Comparison of ENCODE assay signal across 10 cellular contexts in genomic region chr10:88994034-88994433, GRCh38. TPM values are rescaled to one million over a fixed set of nuclear protein-coding genes. Genes with fewer than 3 reads are reported as not detected.
DNase-seq lines count a peak whose midpoint lies in the region; ATAC-seq, FAIRE-seq and TF ChIP-seq lines count a peak whose summit lies in the region.
"Had no signal": no experiment of that assay in that cellular context is flagged by ENCODE, and none has a peak within 500 bp of the region (broad histone marks: within the 10 kb centered on the region; RNA-seq: fewer than 3 reads in every experiment).

No MANE protein-coding gene starts in this region.

- TF ChIP-seq POLR2A in GM12878 (IDR thresholded peaks at IDR 0.05; ENCODE audit: low read depth, low read length), result no peak

- H3K27ac ChIP-seq in GM12878 (ENCODE audit: control insufficient read depth, insufficient read depth) (peak overlapping the region; percentile 98), osteoblast (ENCODE audit: low read depth, low read length) (peak overlapping the region; percentile 4)

- BruUV-seq in GM12878 (replicated peaks; lab: Mats Ljungman, UMichigan), result no TSS peak
- no TSS peak for BruUV-seq in Caco-2 (replicated peaks; lab: Mats Ljungman, UMichigan)

- ATAC-seq in GM12878 (peak; percentile 22), HG02678 (IDR thresholded peaks at IDR 0.05; ENCODE audit: unreplicated experiment) (no peak), HG03469 (IDR thresholded peaks at IDR 0.05; ENCODE audit: unreplicated experiment) (no peak)

- H3K36me3 Mint-ChIP-seq in Caco-2 (ENCODE audit: insufficient read depth, unreplicated experiment), result no peaks in the 10 kb centered on the region

- no peak overlapping the region for H3K4me3 Mint-ChIP-seq in Caco-2 (ENCODE audit: unreplicated experiment)

- H3K9me3 ChIP-seq in GM12878 (replicated peaks; ENCODE audit: control insufficient read depth, insufficient read depth, low read length) (no peaks in the 10 kb centered on the region), osteoblast (ENCODE audit: low read depth, low read length) (no peaks in the 10 kb centered on the region), Caco-2 (no peaks in the 10 kb centered on the region)

- POLR2A ChIA-PET in GM12878 (lab: Charles Lee) (interaction anchor here (0.6 to 4.7 kb wide), 10 partner anchors 10 to 112 kb away, joined by 3 to 27 read pairs (median 4); no protein-coding TSS in a partner anchor), Caco-2 (lab: Charles Lee) (no interaction called here)

- H3K36me3 ChIP-seq in GM12878 (ENCODE audit: control insufficient read depth in 2 of 2, insufficient read depth in 2 of 2, low read length in 1 of 2), result no peaks in the 10 kb centered on the region
- no peaks in the 10 kb centered on the region for H3K36me3 ChIP-seq in osteoblast (ENCODE audit: insufficient read depth, low read length)
- H3K36me3 ChIP-seq in Caco-2 (ENCODE audit: control insufficient read depth, insufficient read depth, low read length), result no peaks in the 10 kb centered on the region

- H3K4me1 Mint-ChIP-seq in Caco-2 (ENCODE audit: low read depth, unreplicated experiment), result no peaks in the 10 kb centered on the region

- peaks cover 94% of the 10 kb centered on the region for H3K79me2 ChIP-seq in GM12878 (ENCODE audit: control insufficient read depth, insufficient read depth, low read length)
- H3K79me2 ChIP-seq in osteoblast (ENCODE audit: insufficient read depth, low read length), result peaks cover 76% of the 10 kb centered on the region

- no peaks in the 10 kb centered on the region for H3K9me3 Mint-ChIP-seq in Caco-2 (ENCODE audit: unreplicated experiment)

- intact Hi-C loops in GM12878 (cut with micrococcal nuclease; ENCODE audit: unreplicated experiment), result loop anchor here (5.0 to 10.0 kb wide), 2 partner anchors 112 to 401 kb away; partner anchors contain the start of genes IFIT1 and STAMBPL1
- intact Hi-C loops in Caco-2 (cut with micrococcal nuclease; ENCODE audit: unreplicated experiment), result no loop called here

- H3K27me3 ChIP-seq in GM12878 (replicated peaks in 1 of 2; ENCODE audit: control insufficient read depth in 2 of 2, insufficient read depth in 2 of 2, low read length in 1 of 2) (no peaks in the 10 kb centered on the region), osteoblast (ENCODE audit: insufficient read depth, low read length) (no peaks in the 10 kb centered on the region), Caco-2 (replicated peaks; ENCODE audit: control insufficient read depth, insufficient read depth, low read length) (peaks cover 2% of the 10 kb centered on the region; the same call in 1 of the 2 replicates)

- no peak overlapping the region for H3K27ac Mint-ChIP-seq in Caco-2 (ENCODE audit: unreplicated experiment)

- WGBS in GM12878 (ENCODE audit: insufficient coverage, insufficient replicate concordance, low lambda C conversion rate, missing lambda C conversion rate), result 0% methylated on average over 1 of the region's 1 CpG

- TF ChIP-seq CTCF in HFF-Myc (IDR thresholded peaks at IDR 0.05; ENCODE audit: low read depth, low read length, missing control alignments), result no peak
- TF ChIP-seq CTCF in GM12878 (IDR thresholded peaks at IDR 0.05 in 2 of 3, conservative IDR thresholded peaks at IDR 0.05 in 1 of 3; ENCODE audit: control insufficient read depth in 2 of 3, extremely low read depth in 1 of 3, insufficient read depth in 1 of 3, low read depth in 3 of 3, low read length in 3 of 3), result no peak
- no peak for TF ChIP-seq CTCF in osteoblast (IDR thresholded peaks at IDR 0.05; ENCODE audit: extremely low read depth, low read depth, low read length)
- TF ChIP-seq CTCF in Caco-2 (IDR thresholded peaks at IDR 0.05; ENCODE audit: insufficient read depth in 1 of 2, low read depth in 1 of 2, low read length in 1 of 2, severe bottlenecking in 1 of 2, unreplicated experiment in 1 of 2), result no peak

- H3K4me3 ChIP-seq in HFF-Myc (replicated peaks; ENCODE audit: low read depth, low read length), result peak overlapping the region; percentile 98
- peak overlapping the region; percentile 81 for H3K4me3 ChIP-seq in GM12878
- peak overlapping the region; percentile 27 for H3K4me3 ChIP-seq in osteoblast (ENCODE audit: insufficient read depth, low read length)
- no peak overlapping the region for H3K4me3 ChIP-seq in Caco-2 (ENCODE audit: low read depth, low read length)

- SMC1A ChIA-PET in GM12878 (lab: Charles Lee; ENCODE audit: uncharacterized antibody, unreplicated experiment), result interaction anchor here (0.9 to 8.7 kb wide), 9 partner anchors 10 to 170 kb away, joined by 4 to 114 read pairs (median 6); no protein-coding TSS in a partner anchor

- no peak overlapping the region for H2AFZ ChIP-seq in GM12878 (ENCODE audit: control insufficient read depth, low read depth, low read length)
- no peak overlapping the region for H2AFZ ChIP-seq in osteoblast (ENCODE audit: low read length)

- CTCF ChIA-PET in GM12878 (lab: Yijun Ruan, JAX) (interaction anchor here (0.9 to 10.6 kb wide), 5 partner anchors 37 to 223 kb away, joined by 3 to 250 read pairs (median 8); no protein-coding TSS in a partner anchor), Caco-2 (lab: Charles Lee) (no interaction called here)

- no peak for FAIRE-seq in GM12878 (lab: Jason Lieb, UNC)

- H3K9ac ChIP-seq in GM12878 (ENCODE audit: control insufficient read depth, insufficient read depth, low read length), result peak overlapping the region; percentile 98

- 0 out of 4 replicates have a peak, but pooled peaks of 1 of the 2 experiments have one; percentile 9 for TF ChIP-seq EP300 in GM12878 (IDR thresholded peaks at IDR 0.05; ENCODE audit: borderline replicate concordance in 1 of 2, control insufficient read depth in 1 of 2, low read depth in 2 of 2, low read length in 2 of 2)

- DNase-seq in Daoy (ENCODE audit: low read depth) (peak; percentile 3), HFF-Myc (ENCODE audit: extremely low read depth, low read depth) (no peak), GM12878 (ENCODE audit: low read depth, low spot score) (peak; percentile 51), osteoblast (ENCODE audit: insufficient read length, low spot score, missing footprints) (no peak), Caco-2 (no peak), DMS53 (lab: John Stamatoyannopoulos, UW) (no peak)
- DNase-seq: central memory CD4-positive, alpha-beta T cell; NCI-H1048 had no signal

- H3K27me3 Mint-ChIP-seq in Caco-2 (ENCODE audit: insufficient read depth, unreplicated experiment), result peaks cover 25% of the 10 kb centered on the region

- H3K4me1 ChIP-seq in GM12878 (ENCODE audit: control insufficient read depth, insufficient read depth, low read length) (peaks cover 19% of the 10 kb centered on the region), osteoblast (ENCODE audit: insufficient read depth, low read length) (peaks cover 33% of the 10 kb centered on the region), Caco-2 (peaks cover 5% of the 10 kb centered on the region; the same call in 1 of the 2 replicates)

- RAD21 ChIA-PET in GM12878 (lab: Charles Lee; ENCODE audit: unreplicated experiment), result interaction anchor here (0.6 to 9.1 kb wide), 8 partner anchors 9 to 170 kb away, joined by 3 to 66 read pairs (median 6); no protein-coding TSS in a partner anchor

- H3K4me2 ChIP-seq in GM12878 (ENCODE audit: control insufficient read depth, insufficient read depth) (peak overlapping the region; percentile 92), osteoblast (ENCODE audit: insufficient read depth, low read length) (peak overlapping the region; percentile 81)

- in situ Hi-C loops in GM12878 (cut with MboI), result no loop called here

- no peak for TF ChIP-seq RAD21 in GM12878 (IDR thresholded peaks at IDR 0.05; ENCODE audit: insufficient read depth, low read depth, low read length)

- H4K20me1 ChIP-seq in GM12878 (ENCODE audit: control insufficient read depth, insufficient read depth) (no peaks in the 10 kb centered on the region), osteoblast (ENCODE audit: insufficient read depth, low read length) (no peaks in the 10 kb centered on the region)

RNA-seq across cellular contexts. Expression of gene FAS, which starts 3.4 kb away (rescaled TPM):
- total RNA-seq in Daoy (2014; rRNA removed; shearing (Covaris generic)), result 5.2 and 5.8 TPM in 2 replicates
- 387 and 393 TPM in 2 replicates for total RNA-seq in GM12878 (2013; cell fraction: nucleolus; rRNA removed)
- total RNA-seq in GM12878 (2014; rRNA removed), result 70.0 and 85.3 TPM in 2 replicates
- 78.2 and 82.0 TPM in 2 replicates for total RNA-seq in GM12878 (2014; rRNA removed; fragmentation: Illumina TruSeq; extraction: Trizol)
- 61.1 and 62.9 TPM in 2 replicates for total RNA-seq in GM12878 (2021)
- 25.2 TPM for polyA plus RNA-seq in GM12878 (2011; ENCODE audit: low read depth)
- 147 and 217 TPM in 2 replicates for polyA plus RNA-seq in GM12878 (2011; rRNA removed)
- polyA plus RNA-seq in GM12878 (2011; cell fraction: cytosol; rRNA removed), result 63.3 and 70.5 TPM in 2 replicates
- polyA plus RNA-seq in GM12878 (2011; cell fraction: nucleus; rRNA removed), result 80.6 and 126 TPM in 2 replicates
- 42.9 and 53.2 TPM in 2 replicates for polyA plus RNA-seq in GM12878 (2012)
- polyA plus RNA-seq in GM12878 (2014; fragmentation: Illumina TruSeq; extraction: Trizol), result 89.8 and 117 TPM in 2 replicates
- polyA plus RNA-seq in GM12878 (2014; fragmentation: Nextera tagmentation; extraction: Ambion mirVana), result 10 to 100 TPM; 50.1 to 54.9 TPM
- polyA plus RNA-seq in GM12878 (2014; rRNA removed), result 46.4 and 55.8 TPM in 2 replicates
- 10 to 100 TPM; 69.9 to 73.7 TPM for polyA plus RNA-seq in GM12878 (2016; fragmentation: Nextera tagmentation; extraction: Ambion mirVana)
- polyA minus RNA-seq in GM12878 (2011; rRNA and poly(A)+ RNA removed), result 125 and 188 TPM in 2 replicates
- polyA minus RNA-seq in GM12878 (2011; cell fraction: cytosol; rRNA and poly(A)+ RNA removed), result 40.6 and 46.1 TPM in 2 replicates
- polyA minus RNA-seq in GM12878 (2011; cell fraction: nucleus; rRNA and poly(A)+ RNA removed), result 104 and 109 TPM in 2 replicates
- total RNA-seq in osteoblast, result 49.6 and 62.5 TPM in 2 replicates
- not detected in 2 replicates for total RNA-seq in Caco-2 (2022)

RNA-seq across cellular contexts. Expression of gene ACTA2, which starts 41.5 kb away (rescaled TPM):
- total RNA-seq in Daoy (2014; rRNA removed; shearing (Covaris generic)), result 12.3 and 21.0 TPM in 2 replicates
- 23.9 and 26.3 TPM in 2 replicates for total RNA-seq in GM12878 (2013; cell fraction: nucleolus; rRNA removed)
- total RNA-seq in GM12878 (2014; rRNA removed), result 25.3 and 32.5 TPM in 2 replicates
- total RNA-seq in GM12878 (2014; rRNA removed; fragmentation: Illumina TruSeq; extraction: Trizol), result 19.1 and 19.7 TPM in 2 replicates
- total RNA-seq in GM12878 (2021), result 38.4 and 39.2 TPM in 2 replicates
- polyA plus RNA-seq in GM12878 (2011; ENCODE audit: low read depth), result 43.4 TPM
- 18.1 and 32.2 TPM in 2 replicates for polyA plus RNA-seq in GM12878 (2011; rRNA removed)
- polyA plus RNA-seq in GM12878 (2011; cell fraction: cytosol; rRNA removed), result 54.6 and 70.4 TPM in 2 replicates
- polyA plus RNA-seq in GM12878 (2011; cell fraction: nucleus; rRNA removed), result 40.9 and 41.4 TPM in 2 replicates
- 45.7 and 60.9 TPM in 2 replicates for polyA plus RNA-seq in GM12878 (2012)
- 39.5 and 39.9 TPM in 2 replicates for polyA plus RNA-seq in GM12878 (2014; fragmentation: Illumina TruSeq; extraction: Trizol)
- 10 to 100 TPM in 1 of 2 experiments, 1 to 10 TPM in 1; 7.4 to 11.6 TPM for polyA plus RNA-seq in GM12878 (2014; fragmentation: Nextera tagmentation; extraction: Ambion mirVana)
- 23.9 and 32.0 TPM in 2 replicates for polyA plus RNA-seq in GM12878 (2014; rRNA removed)
- polyA plus RNA-seq in GM12878 (2016; fragmentation: Nextera tagmentation; extraction: Ambion mirVana), result 10 to 100 TPM; 75.4 to 78.2 TPM
- polyA minus RNA-seq in GM12878 (2011; rRNA and poly(A)+ RNA removed), result 44.8 and 58.0 TPM in 2 replicates
- polyA minus RNA-seq in GM12878 (2011; cell fraction: cytosol; rRNA and poly(A)+ RNA removed), result 28.2 and 29.3 TPM in 2 replicates
- 19.0 and 37.1 TPM in 2 replicates for polyA minus RNA-seq in GM12878 (2011; cell fraction: nucleus; rRNA and poly(A)+ RNA removed)
- 501 and 855 TPM in 2 replicates for total RNA-seq in osteoblast
- 0.23 TPM in 1 of 2 replicates, not detected in the other for total RNA-seq in Caco-2 (2022)

Comparison
In these comparisons a context has a peak if more than half of its experiments do, and no peak if none do; other contexts are left out.
1. DNase-seq: peak in Daoy (single experiment) and GM12878 (single experiment); none in HFF-Myc (single experiment), osteoblast (single experiment), Caco-2 (0 of 2) and DMS53 (single experiment).
2. RNA of gene ACTA2, which starts 41.5 kb away (total RNA-seq): 501 to 855 TPM in osteoblast; 19.1 to 39.2 TPM in GM12878, 12.3 to 21.0 TPM in Daoy and 0.23 TPM in Caco-2; every median in the first group is over 10 times any median in the second.